25 cellular contexts compared by ENCODE assay signal in the genomic region with DNA sequence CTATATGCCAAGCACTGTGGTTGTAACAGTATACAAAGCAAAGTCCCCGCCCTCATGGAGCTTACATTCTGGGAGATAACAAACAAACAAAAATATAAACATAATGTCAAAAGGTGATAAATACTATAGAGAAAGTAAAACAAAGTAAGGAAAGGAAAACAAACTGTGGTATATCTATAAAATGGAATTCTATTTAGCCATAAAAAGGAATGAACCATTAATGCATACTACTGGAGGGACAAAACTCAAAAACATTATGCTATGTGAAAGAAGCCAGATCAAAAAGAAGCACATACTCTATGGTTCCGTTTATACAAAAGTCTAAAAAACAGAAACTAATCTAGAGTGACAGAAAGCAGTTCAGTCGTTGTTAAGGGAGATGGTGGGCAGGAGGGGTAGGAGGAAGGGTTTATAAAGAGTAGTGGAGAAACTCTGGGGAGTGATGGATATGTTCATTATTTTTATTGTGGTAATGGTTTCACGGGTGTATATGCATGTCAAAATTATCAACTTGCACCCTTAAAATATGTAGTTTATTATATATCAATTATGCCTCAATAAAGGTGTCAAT. TPM values are rescaled to one million over a fixed set of nuclear protein-coding genes. Genes with fewer than 3 reads are reported as not detected.
"Had no signal": no experiment of that assay in that cellular context is flagged by ENCODE, and none has a peak within 500 bp of the region (broad histone marks: within the 10 kb centered on the region; RNA-seq: fewer than 3 reads in every experiment).

No MANE protein-coding gene starts in this region.

- H3K27ac Mint-ChIP-seq: mesothelial cell of epicardium had no signal

- H3K4me1 Mint-ChIP-seq: mesothelial cell of epicardium, naive B cell had no signal

- H3K4me1 ChIP-seq: esophagus muscularis mucosa, foreskin keratinocyte, gastroesophageal sphincter, heart left ventricle, left lung, lower lobe of right lung had no signal

- H3K9me3 ChIP-seq: gastroesophageal sphincter, heart left ventricle, left lung, lower lobe of right lung, mucosa of descending colon had no signal

- DNase-seq: dermis blood vessel endothelial cell; dorsolateral prefrontal cortex; effector CD4-positive, alpha-beta T cell; effector memory CD4-positive, alpha-beta T cell; foreskin keratinocyte; heart left ventricle; hippocampal formation; left cardiac atrium; left lung; left ventricle myocardium superior; lower lobe of right lung; mesenchymal stem cell; mucosa of descending colon; naive B cell had no signal

- H3K36me3 ChIP-seq: esophagus muscularis mucosa, gastroesophageal sphincter, heart left ventricle, left lung, lower lobe of right lung had no signal

- H3K27ac ChIP-seq: coronary artery, dorsolateral prefrontal cortex, esophagus muscularis mucosa, foreskin keratinocyte, gastroesophageal sphincter, heart left ventricle, left lung, lower lobe of right lung had no signal

- FAIRE-seq: endothelial cell of umbilical vein, frontal cortex, islet of Langerhans, keratinocyte had no signal

- H3K27me3 ChIP-seq: foreskin keratinocyte, gastroesophageal sphincter had no signal

- H3K4me3 Mint-ChIP-seq: mesothelial cell of epicardium, naive B cell had no signal

- ATAC-seq: foreskin keratinocyte, gastroesophageal sphincter, heart left ventricle, left cardiac atrium, left lung, left ventricle myocardium superior, lower lobe of right lung, mucosa of descending colon had no signal

- H3K36me3 Mint-ChIP-seq: naive B cell had no signal

- H3K4me3 ChIP-seq: coronary artery, dorsolateral prefrontal cortex, esophagus muscularis mucosa, gastroesophageal sphincter, heart left ventricle, left lung, lower lobe of right lung, mucosa of descending colon had no signal

RNA-seq across cellular contexts. Expression of a gene that starts 31.5 kb away (rescaled TPM):
- total RNA-seq: dermis blood vessel endothelial cell, endothelial cell of umbilical vein, fibroblast of villous mesenchyme, lung microvascular endothelial cell, myocyte had no signal
- polyA plus RNA-seq: endothelial cell of umbilical vein had no signal
